Comparison of ENCODE assay signal across 1 cellular context in the genomic region with DNA sequence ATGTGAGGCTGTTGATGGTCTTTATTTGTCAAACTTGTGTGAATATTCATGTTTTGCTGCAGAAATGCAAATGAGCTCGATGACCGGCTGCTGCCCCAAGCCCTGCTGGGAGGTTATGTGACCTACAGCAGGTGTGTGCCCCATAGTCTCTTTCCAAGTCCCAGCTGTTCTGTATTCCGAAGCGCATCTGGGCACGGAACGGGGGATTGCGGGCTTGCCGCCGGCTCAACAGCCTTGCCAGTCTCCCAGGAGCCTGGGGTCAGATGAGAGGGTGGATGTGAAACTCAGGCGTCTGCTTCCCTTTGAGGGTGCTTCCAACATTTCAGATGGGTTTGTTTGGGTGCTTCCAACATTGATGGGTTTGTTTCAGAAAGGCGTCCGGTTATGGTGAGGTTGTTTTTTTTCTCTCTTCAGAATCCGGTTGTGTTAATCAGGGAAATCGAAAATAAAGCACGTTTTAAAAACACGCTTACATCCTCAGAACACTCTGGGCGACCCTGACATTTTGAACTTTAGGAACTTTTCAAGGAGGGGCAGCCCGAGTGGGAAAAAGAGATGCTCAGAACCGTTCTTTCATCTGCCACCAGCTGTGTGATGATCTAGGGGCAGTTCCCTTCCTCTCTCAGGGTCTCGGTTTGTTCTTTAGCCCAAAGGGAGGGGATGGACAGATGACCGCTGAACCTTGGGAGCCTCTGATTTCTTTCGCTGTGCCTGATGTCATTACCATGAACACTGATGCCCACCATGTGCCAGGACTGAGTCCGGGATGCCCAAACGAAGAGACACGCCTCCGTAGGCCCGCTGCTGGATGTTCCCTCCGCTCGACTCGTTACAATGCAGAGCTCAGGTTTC.
TF ChIP-seq lines count a peak whose summit lies in the region.

No MANE protein-coding gene starts in this region.

TF ChIP-seq in GM12878, 131 proteins besides CTCF, POLR2A, EP300 and RAD21:
- TF ChIP-seq ATF7 (IDR thresholded peaks at IDR 0.05; ENCODE audit: low read depth) (no peak), ZBED1 (IDR thresholded peaks at IDR 0.05; ENCODE audit: borderline replicate concordance) (no peak), POU2F2 (IDR thresholded peaks at IDR 0.05; ENCODE audit: borderline replicate concordance, low read depth, low read length) (0 out of 3 replicates have a peak, but pooled peaks have one; percentile 48)
